1 cellular context compared by ENCODE assay signal in genomic region chr2:202909394-202910192, GRCh38.
TF ChIP-seq lines count a peak whose summit lies in the region.

No MANE protein-coding gene starts in this region.

TF ChIP-seq in HepG2, 621 proteins besides CTCF, POLR2A, EP300 and RAD21 (continues in another document):
- no peak for TF ChIP-seq TRIM22 (IDR thresholded peaks at IDR 0.05)
- TF ChIP-seq ZNF652 (CRISPR knock-in tag; IDR thresholded peaks at IDR 0.05; ENCODE audit: borderline replicate concordance, low read depth), result no peak
- TF ChIP-seq CENPBD1 (CRISPR knock-in tag; IDR thresholded peaks at IDR 0.05; ENCODE audit: borderline replicate concordance, low read depth), result no peak
- TF ChIP-seq CEBPG (CRISPR knock-in tag; IDR thresholded peaks at IDR 0.05), result peak; percentile 76
- TF ChIP-seq CENPX (CRISPR knock-in tag; IDR thresholded peaks at IDR 0.05), result no peak
- no peak for TF ChIP-seq MAF1 (CRISPR knock-in tag; IDR thresholded peaks at IDR 0.05; ENCODE audit: borderline replicate concordance)
- no peak for TF ChIP-seq RARG (CRISPR knock-in tag; IDR thresholded peaks at IDR 0.05; ENCODE audit: low read depth)
- no peak for TF ChIP-seq ZZZ3 (CRISPR knock-in tag; IDR thresholded peaks at IDR 0.05; ENCODE audit: borderline replicate concordance)
- no peak for TF ChIP-seq ZNF20 (CRISPR knock-in tag; IDR thresholded peaks at IDR 0.05)
- TF ChIP-seq PRDM4 (CRISPR knock-in tag; IDR thresholded peaks at IDR 0.05; ENCODE audit: borderline replicate concordance), result no peak
- TF ChIP-seq ZMYM3 (CRISPR knock-in tag; IDR thresholded peaks at IDR 0.05), result 0 out of 2 replicates have a peak, but pooled peaks have one; percentile 38
- TF ChIP-seq CEBPZ (IDR thresholded peaks at IDR 0.05; ENCODE audit: low read length), result no peak
- no peak for TF ChIP-seq SNAPC2 (CRISPR knock-in tag; IDR thresholded peaks at IDR 0.05)
- no peak for TF ChIP-seq ZNF260 (CRISPR knock-in tag; IDR thresholded peaks at IDR 0.05; ENCODE audit: borderline replicate concordance, low read depth)
- no peak for TF ChIP-seq CAMTA2 (CRISPR knock-in tag; IDR thresholded peaks at IDR 0.05; ENCODE audit: borderline replicate concordance)
- TF ChIP-seq PBX2 (CRISPR knock-in tag; IDR thresholded peaks at IDR 0.05), result no peak
- no peak for TF ChIP-seq SP4 (CRISPR knock-in tag; IDR thresholded peaks at IDR 0.05)
- no peak for TF ChIP-seq ZNF513 (CRISPR knock-in tag; conservative IDR thresholded peaks at IDR 0.05)
- no peak for TF ChIP-seq MTA3 (CRISPR knock-in tag; IDR thresholded peaks at IDR 0.05)
- TF ChIP-seq ADNP (CRISPR knock-in tag; IDR thresholded peaks at IDR 0.05), result no peak
- peak in 1 of 2 experiments; percentile 21; a peak in 1 of 4 replicates for TF ChIP-seq KLF16 (CRISPR knock-in tag; IDR thresholded peaks at IDR 0.05)
- TF ChIP-seq MED1 (CRISPR knock-in tag; IDR thresholded peaks at IDR 0.05), result no peak
- no peak for TF ChIP-seq ZBTB3 (CRISPR knock-in tag; IDR thresholded peaks at IDR 0.05; ENCODE audit: borderline replicate concordance, low read depth)
- no peak for TF ChIP-seq NFE2 (CRISPR knock-in tag; IDR thresholded peaks at IDR 0.05)
- no peak for TF ChIP-seq ZKSCAN1 (IDR thresholded peaks at IDR 0.05; ENCODE audit: low read length)
- TF ChIP-seq ZNF24 (IDR thresholded peaks at IDR 0.05), result no peak
- TF ChIP-seq YEATS4 (CRISPR knock-in tag; IDR thresholded peaks at IDR 0.05; ENCODE audit: borderline replicate concordance), result no peak
- TF ChIP-seq CREBL2 (CRISPR knock-in tag; IDR thresholded peaks at IDR 0.05; ENCODE audit: borderline replicate concordance), result no peak
- no peak for TF ChIP-seq ZNF501 (CRISPR knock-in tag; IDR thresholded peaks at IDR 0.05)
- no peak for TF ChIP-seq DR1 (CRISPR knock-in tag; IDR thresholded peaks at IDR 0.05)
- no peak for TF ChIP-seq REPIN1 (CRISPR knock-in tag; IDR thresholded peaks at IDR 0.05; ENCODE audit: borderline replicate concordance, low read depth)
- TF ChIP-seq KDM5B (CRISPR knock-in tag; IDR thresholded peaks at IDR 0.05; ENCODE audit: borderline replicate concordance), result no peak
- TF ChIP-seq HBP1 (CRISPR knock-in tag; IDR thresholded peaks at IDR 0.05; ENCODE audit: low read depth), result no peak
- TF ChIP-seq GABPB1 (CRISPR knock-in tag; IDR thresholded peaks at IDR 0.05), result no peak
- TF ChIP-seq CEBPB (IDR thresholded peaks at IDR 0.05; ENCODE audit: borderline replicate concordance, low read depth, low read length), result peak; percentile 86
- TF ChIP-seq SALL1 (CRISPR knock-in tag; IDR thresholded peaks at IDR 0.05), result no peak
- no peak for TF ChIP-seq ZNF383 (CRISPR knock-in tag; IDR thresholded peaks at IDR 0.05; ENCODE audit: borderline replicate concordance)
- no peak for TF ChIP-seq MAFK (conservative IDR thresholded peaks at IDR 0.05 in 1 of 2, IDR thresholded peaks at IDR 0.05 in 1 of 2; ENCODE audit: low read length in 2 of 2)
- no peak for TF ChIP-seq ZBTB25 (CRISPR knock-in tag; IDR thresholded peaks at IDR 0.05)
- TF ChIP-seq ATF4 (CRISPR knock-in tag; IDR thresholded peaks at IDR 0.05), result peak in 1 of 2 experiments; percentile 88; a peak in 2 of 4 replicates
- no peak for TF ChIP-seq GMEB2 (CRISPR knock-in tag; IDR thresholded peaks at IDR 0.05; ENCODE audit: low read depth)
- TF ChIP-seq FOXO4 (CRISPR knock-in tag; conservative IDR thresholded peaks at IDR 0.05), result no peak
- TF ChIP-seq RBFOX2 (IDR thresholded peaks at IDR 0.05; ENCODE audit: low read depth, low read length), result 0 out of 2 replicates have a peak, but pooled peaks have one; percentile 14
- TF ChIP-seq POLR2G (IDR thresholded peaks at IDR 0.05; ENCODE audit: low read depth, low read length), result no peak
- TF ChIP-seq ZNF839 (CRISPR knock-in tag; IDR thresholded peaks at IDR 0.05; ENCODE audit: borderline replicate concordance), result no peak
- no peak for TF ChIP-seq ZNF569 (CRISPR knock-in tag; IDR thresholded peaks at IDR 0.05; ENCODE audit: borderline replicate concordance)
- TF ChIP-seq ZNF460 (CRISPR knock-in tag; IDR thresholded peaks at IDR 0.05; ENCODE audit: borderline replicate concordance), result peak; percentile 88
